26 cellular contexts compared by ENCODE assay signal in the genomic region with DNA sequence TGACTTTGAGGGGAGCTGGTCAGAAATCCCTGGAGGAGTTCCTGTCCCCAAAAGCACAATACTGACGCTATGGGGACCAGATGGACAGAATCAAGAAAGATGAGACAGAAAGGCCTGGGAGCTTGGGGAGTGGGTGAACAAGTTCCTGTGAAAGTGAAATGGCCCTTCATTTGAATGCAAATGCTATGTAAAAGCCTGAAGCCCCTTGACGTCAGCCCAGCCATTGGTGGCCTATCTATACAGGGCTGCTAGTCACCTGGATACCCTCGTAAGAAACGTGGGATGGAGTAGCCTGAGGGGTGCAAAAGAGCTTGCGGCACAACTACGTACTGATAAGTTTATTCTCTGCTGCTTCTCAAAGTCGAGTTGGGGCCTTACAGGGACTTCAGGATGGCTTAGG. TPM values are rescaled to one million over a fixed set of nuclear protein-coding genes. Genes with fewer than 3 reads are reported as not detected.
"Had no signal": no experiment of that assay in that cellular context is flagged by ENCODE, and none has a peak within 500 bp of the region (broad histone marks: within the 10 kb centered on the region; RNA-seq: fewer than 3 reads in every experiment).

A gene with protein sequence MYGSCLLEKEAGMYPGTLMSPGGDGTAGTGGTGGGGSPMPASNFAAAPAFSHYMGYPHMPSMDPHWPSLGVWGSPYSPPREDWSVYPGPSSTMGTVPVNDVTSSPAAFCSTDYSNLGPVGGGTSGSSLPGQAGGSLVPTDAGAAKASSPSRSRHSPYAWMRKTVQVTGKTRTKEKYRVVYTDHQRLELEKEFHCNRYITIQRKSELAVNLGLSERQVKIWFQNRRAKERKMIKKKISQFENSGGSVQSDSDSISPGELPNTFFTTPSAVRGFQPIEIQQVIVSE (plus strand): TSS at position 223 of the 400 bp plus-strand sequence. CDS start 201 bp downstream, outside the sequence.

- H3K4me1 ChIP-seq: body of pancreas, left lung, stomach had no signal

- ATAC-seq: activated CD4-positive, alpha-beta T cell treated with anti-CD3 and anti-CD28 coated beads for 36 hours; body of pancreas; left lung; naive thymus-derived CD8-positive, alpha-beta T cell; stimulated activated memory B cell treated with anti-CD40 and anti-IgM and Interleukin-4, amounts not matched to agents 10 μg/mL and 1 μg/mL and 100 μg/mL, for 72 hours; T-cell had no signal

- H3K4me3 ChIP-seq: body of pancreas, left lung, lung, stomach, suprapubic skin had no signal

- DNase-seq: activated B cell treated with CpG ODN at 0.5 μM for 24 hours; activated CD4-positive, alpha-beta T cell treated with anti-CD3 and anti-CD28 coated beads, Interleukin-2, amount 50 U/mL, for 4 hours; activated effector memory CD4-positive, alpha-beta T cell treated with Interleukin-2 at 50 U/mL for 16 hours; anterior cingulate cortex; body of pancreas; caudate nucleus; effector memory CD4-positive, alpha-beta T cell; hypothalamus; kidney glomerular epithelial cell; left lung; naive thymus-derived CD8-positive, alpha-beta T cell; sigmoid colon; stomach; T-cell had no signal

- H3K27ac Mint-ChIP-seq: activated B cell treated with CpG ODN at 0.5 μM for 24 hours; activated CD4-positive, alpha-beta T cell treated with anti-CD3 and anti-CD28 coated beads for 36 hours; activated naive CD4-positive, alpha-beta T cell treated with anti-CD3 and anti-CD28 coated beads for 36 hours; naive thymus-derived CD8-positive, alpha-beta T cell; progenitor cell of endocrine pancreas; stimulated activated memory B cell treated with anti-CD40 and anti-IgM and Interleukin-4, amounts not matched to agents 10 μg/mL and 1 μg/mL and 100 μg/mL, for 72 hours; T-cell had no signal

- H3K36me3 ChIP-seq: esophagus muscularis mucosa, left lung, sigmoid colon, stomach, suprapubic skin, tibial nerve had no signal

- H3K27me3 ChIP-seq: body of pancreas had no signal

- H3K4me1 Mint-ChIP-seq: activated B cell treated with CpG ODN at 0.5 μM for 24 hours; stimulated activated memory B cell treated with anti-CD40 and anti-IgM and Interleukin-4, amounts not matched to agents 10 μg/mL and 1 μg/mL and 100 μg/mL, for 72 hours had no signal

- H3K27ac ChIP-seq: body of pancreas, esophagus muscularis mucosa, left lung, sigmoid colon, stomach, suprapubic skin, tibial nerve had no signal

- H3K9me3 ChIP-seq: body of pancreas, esophagus muscularis mucosa, left lung, sigmoid colon, suprapubic skin, tibial nerve had no signal

- H3K9me3 Mint-ChIP-seq: activated B cell treated with CpG ODN at 0.5 μM for 24 hours; activated naive CD4-positive, alpha-beta T cell treated with anti-CD3 and anti-CD28 coated beads for 36 hours; T-cell had no signal

- H3K4me3 Mint-ChIP-seq: activated B cell treated with CpG ODN at 0.5 μM for 24 hours; activated CD4-positive, alpha-beta T cell treated with anti-CD3 and anti-CD28 coated beads for 36 hours; activated naive CD4-positive, alpha-beta T cell treated with anti-CD3 and anti-CD28 coated beads for 36 hours; stimulated activated memory B cell treated with anti-CD40 and anti-IgM and Interleukin-4, amounts not matched to agents 10 μg/mL and 1 μg/mL and 100 μg/mL, for 72 hours had no signal

- H3K36me3 Mint-ChIP-seq: naive thymus-derived CD8-positive, alpha-beta T cell; stimulated activated memory B cell treated with anti-CD40 and anti-IgM and Interleukin-4, amounts not matched to agents 10 μg/mL and 1 μg/mL and 100 μg/mL, for 72 hours; T-cell had no signal

RNA-seq across cellular contexts. Expression of the gene that starts here (rescaled TPM):
- total RNA-seq: activated B cell treated with CpG ODN at 0.5 μM for 24 hours; activated CD4-positive, alpha-beta T cell treated with anti-CD3 and anti-CD28 coated beads for 36 hours; activated naive CD4-positive, alpha-beta T cell treated with anti-CD3 and anti-CD28 coated beads for 36 hours; body of pancreas; dermis microvascular lymphatic vessel endothelial cell; esophagus muscularis mucosa; frontal cortex; left lung; lung; naive thymus-derived CD8-positive, alpha-beta T cell; osteocyte; progenitor cell of endocrine pancreas; sigmoid colon; smooth muscle cell; stomach; T-cell; tibial nerve had no signal
- polyA plus RNA-seq: lung; naive thymus-derived CD8-positive, alpha-beta T cell; sigmoid colon; smooth muscle cell; stomach had no signal
